8 cellular contexts compared by ENCODE assay signal in genomic region chr17:7929158-7930029, GRCh38. TPM values are rescaled to one million over a fixed set of nuclear protein-coding genes. Genes with fewer than 3 reads are reported as not detected.
DNase-seq lines count a peak whose midpoint lies in the region; ATAC-seq and TF ChIP-seq lines count a peak whose summit lies in the region.

Gene KCNAB3 (minus strand): TSS chr17:7929856. CDS start chr17:7929435, 421 bp downstream.

- H3F3A ChIP-seq in Loucy (ENCODE audit: low read depth) = no peaks in the 10 kb centered on the region

- H3K79me2 ChIP-seq in Loucy (ENCODE audit: insufficient read depth, low read length) = peaks cover 38% of the 10 kb centered on the region

- H3K27me3 ChIP-seq in Loucy (ENCODE audit: insufficient read depth, low read length, poor library complexity, severe bottlenecking) (no peaks in the 10 kb centered on the region), lower lobe of right lung (ENCODE audit: low read depth) (no peaks in the 10 kb centered on the region)

- TF ChIP-seq CTCF in AG10803 (conservative IDR thresholded peaks at IDR 0.05; ENCODE audit: low read length) = no peak
- no peak for TF ChIP-seq CTCF in Loucy (conservative IDR thresholded peaks at IDR 0.05; ENCODE audit: low read length)
- no peak for TF ChIP-seq CTCF in fibroblast of the aortic adventitia (IDR thresholded peaks at IDR 0.05; ENCODE audit: insufficient read depth, low read length)
- no peak for TF ChIP-seq CTCF in lower lobe of right lung (IDR thresholded peaks at IDR 0.05)

- no peak within 1 kb of the TSS for H2AFZ ChIP-seq in Loucy (ENCODE audit: low read length)

- peaks cover 42% of the 10 kb centered on the region for H3K36me3 Mint-ChIP-seq in activated T-helper 17 cell treated with anti-CD3 and anti-CD28 coated beads, Interleukin-2, amount 50 U/mL, for 72 hours (ENCODE audit: low read depth)

- H3K36me3 ChIP-seq in Loucy (ENCODE audit: insufficient read depth, low read length) (no peaks in the 10 kb centered on the region), lower lobe of right lung (peaks cover 4% of the 10 kb centered on the region)

- peaks cover 17% of the 10 kb centered on the region for H3K4me1 Mint-ChIP-seq in activated T-helper 17 cell treated with anti-CD3 and anti-CD28 coated beads, Interleukin-2, amount 50 U/mL, for 72 hours

- intact Hi-C loops in posterior cingulate gyrus (cut with DNase I) = loop anchor here (5.0 kb wide), 1 partner anchor 87 kb away; no protein-coding TSS in a partner anchor
- intact Hi-C loops in lower lobe of right lung (cut with DNase I) = no loop called here

- H3K4me3 Mint-ChIP-seq in activated T-helper 17 cell treated with anti-CD3 and anti-CD28 coated beads, Interleukin-2, amount 50 U/mL, for 72 hours = peak within 1 kb of the TSS; percentile 95

- no peaks in the 10 kb centered on the region for H3K27me3 Mint-ChIP-seq in activated T-helper 17 cell treated with anti-CD3 and anti-CD28 coated beads, Interleukin-2, amount 50 U/mL, for 72 hours

- peak within 1 kb of the TSS; percentile 94 for H3K4me2 ChIP-seq in Loucy (ENCODE audit: low read depth, low read length, poor library complexity, severe bottlenecking)

- H3K9me3 Mint-ChIP-seq in activated T-helper 17 cell treated with anti-CD3 and anti-CD28 coated beads, Interleukin-2, amount 50 U/mL, for 72 hours = no peaks in the 10 kb centered on the region

- H3K27ac ChIP-seq in lower lobe of right lung = no peak within 1 kb of the TSS

- peaks cover 20% of the 10 kb centered on the region for H4K20me1 ChIP-seq in Loucy (ENCODE audit: insufficient read depth, low read length, poor library complexity, severe bottlenecking)

- ATAC-seq in activated T-helper 17 cell treated with anti-CD3 and anti-CD28 coated beads, Interleukin-2, amount 50 U/mL, for 72 hours (replicated peaks) = peak; percentile 20
- no peak for ATAC-seq in lower lobe of right lung
- ATAC-seq in GM19467 (IDR thresholded peaks at IDR 0.05; ENCODE audit: unreplicated experiment) = no peak

- H3K9ac ChIP-seq in Loucy (ENCODE audit: low read depth, low read length, poor library complexity, severe bottlenecking) = peak within 1 kb of the TSS; percentile 93

- DNase-seq in AG10803 (ENCODE audit: low read depth) (peak; percentile 66), fibroblast of the aortic adventitia (ENCODE audit: low read depth) (peak; percentile 53), posterior cingulate gyrus (peak; percentile 49 to 98 (median 78)), lower lobe of right lung (no peak), NCI-H2196 treated with DMSO at 0.1 percent for 48 hours (lab: John Stamatoyannopoulos, UW; ENCODE audit: unreplicated experiment) (no peak)

- H3K9me3 ChIP-seq in Loucy (ENCODE audit: insufficient read depth, low read depth, low read length) (no peaks in the 10 kb centered on the region), lower lobe of right lung (no peaks in the 10 kb centered on the region)

- peak within 1 kb of the TSS; percentile 97 for H3K27ac Mint-ChIP-seq in activated T-helper 17 cell treated with anti-CD3 and anti-CD28 coated beads, Interleukin-2, amount 50 U/mL, for 72 hours

- H3K4me3 ChIP-seq in AG10803 (ENCODE audit: low read length) = peak within 1 kb of the TSS; percentile 98
- peak within 1 kb of the TSS; percentile 86 for H3K4me3 ChIP-seq in Loucy (ENCODE audit: low read length, poor library complexity, severe bottlenecking)
- H3K4me3 ChIP-seq in fibroblast of the aortic adventitia (ENCODE audit: low read depth, low read length) = peak within 1 kb of the TSS; percentile 53
- H3K4me3 ChIP-seq in lower lobe of right lung = no peak within 1 kb of the TSS

- H3K9me2 ChIP-seq in Loucy (replicated peaks; ENCODE audit: low read depth, low read length) = no peaks in the 10 kb centered on the region

- peaks cover 23% of the 10 kb centered on the region for H3K4me1 ChIP-seq in Loucy (ENCODE audit: insufficient read depth, low read length, poor library complexity, severe bottlenecking)
- H3K4me1 ChIP-seq in lower lobe of right lung = peaks cover 28% of the 10 kb centered on the region

RNA-seq across cellular contexts. Expression of gene KCNAB3, which starts in this region (rescaled TPM):
- total RNA-seq in activated T-helper 17 cell treated with anti-CD3 and anti-CD28 coated beads, Interleukin-2, amount 50 U/mL, for 72 hours = 10 to 100 TPM in 1 of 2 donors, 1 to 10 TPM in 1; 8.6 to 11.9 TPM
- total RNA-seq in fibroblast of the aortic adventitia (ENCODE audit: low replicate concordance) (1.3 TPM in 1 of 2 replicates, not detected in the other), lower lobe of right lung (5.2 TPM)

Comparison
In these comparisons a context has a peak if more than half of its experiments do, and no peak if none do; other contexts are left out.
1. DNase-seq: peak in AG10803 (single experiment), fibroblast of the aortic adventitia (single experiment) and posterior cingulate gyrus (10 of 10); none in lower lobe of right lung (single experiment) and NCI-H2196 treated with DMSO at 0.1 percent for 48 hours (single experiment).